Comparison of ENCODE assay signal across 16 cellular contexts in genomic region chr22:27247691-27248434, GRCh38.
DNase-seq lines count a peak whose midpoint lies in the region; ATAC-seq, FAIRE-seq and TF ChIP-seq lines count a peak whose summit lies in the region.
"Had no signal": no experiment of that assay in that cellular context is flagged by ENCODE, and none has a peak within 500 bp of the region (broad histone marks: within the 10 kb centered on the region; RNA-seq: fewer than 3 reads in every experiment).

No MANE protein-coding gene starts in this region.

- peak; percentile 59 for ATAC-seq in gastroesophageal sphincter
- ATAC-seq in pancreas: peak; percentile 13 to 68 (median 44)
- ATAC-seq in activated CD4-positive, alpha-beta T cell treated with anti-CD3 and anti-CD28 coated beads for 36 hours: no peak
- no peak for ATAC-seq in HG03521 (IDR thresholded peaks at IDR 0.05; ENCODE audit: unreplicated experiment)
- ATAC-seq: activated T-cell treated with anti-CD3 and anti-CD28 coated beads, Interleukin-2, amount 50 U/mL, for 4 hours; left colon had no signal

- 34 to 47% methylated on average over 10 to 11 of the region's 11 CpGs for WGBS in gastroesophageal sphincter (ENCODE audit: low coverage in 1 of 2), 2 donors
- 35 to 37% methylated on average over 11 of the region's 11 CpGs for WGBS in pancreas, 2 donors

- POLR2A ChIA-PET in activated CD4-positive, alpha-beta T cell treated with anti-CD3 and anti-CD28 coated beads for 36 hours (lab: Charles Lee): no interaction called here

- H3K27me3 Mint-ChIP-seq in activated CD4-positive, alpha-beta T cell treated with anti-CD3 and anti-CD28 coated beads for 36 hours: no peaks in the 10 kb centered on the region
- H3K27me3 Mint-ChIP-seq: CD4-positive, alpha-beta T cell had no signal

- H3K9ac ChIP-seq in SK-N-MC (ENCODE audit: insufficient read length): peak overlapping the region; percentile 11

- peaks cover 8% of the 10 kb centered on the region for H3K9me3 Mint-ChIP-seq in activated CD4-positive, alpha-beta T cell treated with anti-CD3 and anti-CD28 coated beads for 36 hours (ENCODE audit: low read depth)
- H3K9me3 Mint-ChIP-seq: activated T-cell treated with anti-CD3 and anti-CD28 coated beads, Interleukin-2, amount 50 U/mL, for 4 hours had no signal

- no peaks in the 10 kb centered on the region for H3K27me3 ChIP-seq in gastroesophageal sphincter
- no peaks in the 10 kb centered on the region for H3K27me3 ChIP-seq in pancreas
- H3K27me3 ChIP-seq: cardiac muscle cell had no signal

- CTCF ChIA-PET in activated CD4-positive, alpha-beta T cell treated with anti-CD3 and anti-CD28 coated beads for 36 hours (lab: Charles Lee): no interaction called here

- H3K27ac Mint-ChIP-seq in activated CD4-positive, alpha-beta T cell treated with anti-CD3 and anti-CD28 coated beads for 36 hours: no peak overlapping the region
- H3K27ac Mint-ChIP-seq: CD4-positive, alpha-beta T cell had no signal

- intact Hi-C loops in pancreas (cut with DNase I): no loop called here
- intact Hi-C loops in activated CD4-positive, alpha-beta T cell treated with anti-CD3 and anti-CD28 coated beads for 36 hours (cut with DNase I, micrococcal nuclease): no loop called here

- FAIRE-seq in pancreas (lab: Jason Lieb, UNC): no peak

- H3K4me3 Mint-ChIP-seq in activated CD4-positive, alpha-beta T cell treated with anti-CD3 and anti-CD28 coated beads for 36 hours: no peak overlapping the region
- H3K4me3 Mint-ChIP-seq: activated T-cell treated with anti-CD3 and anti-CD28 coated beads, Interleukin-2, amount 50 U/mL, for 4 hours; CD4-positive, alpha-beta T cell had no signal

- H3K36me3 ChIP-seq in SK-N-MC (ENCODE audit: insufficient read depth, low read length) (no peaks in the 10 kb centered on the region), gastroesophageal sphincter (no peaks in the 10 kb centered on the region), pancreas (no peaks in the 10 kb centered on the region)
- H3K36me3 ChIP-seq: cardiac muscle cell had no signal

- H3K36me3 Mint-ChIP-seq in activated CD4-positive, alpha-beta T cell treated with anti-CD3 and anti-CD28 coated beads for 36 hours (ENCODE audit: low read depth): no peaks in the 10 kb centered on the region

- TF ChIP-seq POLR2A in gastroesophageal sphincter (IDR thresholded peaks at IDR 0.05): no peak

- no peak for TF ChIP-seq EP300 in gastroesophageal sphincter (IDR thresholded peaks at IDR 0.05)

- H3K27ac ChIP-seq in SK-N-MC (peak overlapping the region; percentile 65), gastroesophageal sphincter (peak overlapping the region in 3 of 4 donors; percentile 35 to 59 (median 59)), pancreas (peak overlapping the region; percentile 9 to 51 (median 30))
- H3K27ac ChIP-seq: cardiac muscle cell had no signal

- H3K4me1 ChIP-seq in gastroesophageal sphincter: peaks cover 0 to 17% (median 0%) of the 10 kb centered on the region in 3 donors
- H3K4me1 ChIP-seq in pancreas: peaks cover 6 to 35% (median 7%) of the 10 kb centered on the region in 3 donors

- H3K4me1 Mint-ChIP-seq in activated CD4-positive, alpha-beta T cell treated with anti-CD3 and anti-CD28 coated beads for 36 hours: peaks cover 14% of the 10 kb centered on the region

- DNase-seq in CMK (ENCODE audit: low read depth) (peak; percentile 17), SK-N-MC (ENCODE audit: low read depth, low spot score) (peak; percentile 35), pancreas (peak in 2 of 6 donors; percentile 34 to 55), NCI-H2227 treated with DMSO at 0.1 percent for 48 hours (lab: John Stamatoyannopoulos, UW) (no peak)
- DNase-seq in activated CD4-positive, alpha-beta T cell treated with anti-CD3 and anti-CD28 coated beads for 36 hours: no peak
- DNase-seq in stimulated activated CD4-positive, alpha-beta T cell treated with anti-CD3 and anti-CD28 coated beads, Interleukin-4, amount 100 ng/mL, for 24 hours: no peak
- DNase-seq: activated CD4-positive, alpha-beta T cell treated with anti-CD3 and anti-CD28 coated beads for 1 hour; activated T-cell treated with anti-CD3 and anti-CD28 coated beads, Interleukin-2, amount 50 U/mL, for 4 hours; CD4-positive, alpha-beta T cell; foreskin melanocyte; GDM1; left colon; nucleus accumbens had no signal

- TF ChIP-seq CTCF in gastroesophageal sphincter (IDR thresholded peaks at IDR 0.05) (no peak), pancreas (IDR thresholded peaks at IDR 0.05) (no peak)

- H3K9me3 ChIP-seq in SK-N-MC (ENCODE audit: low read depth, low read length) (no peaks in the 10 kb centered on the region), gastroesophageal sphincter (no peaks in the 10 kb centered on the region), pancreas (no peaks in the 10 kb centered on the region)

- H3K4me3 ChIP-seq in SK-N-MC (peak overlapping the region; percentile 52), gastroesophageal sphincter (no peak overlapping the region), pancreas (peak overlapping the region in 1 of 4 donors; percentile 1)
- H3K4me3 ChIP-seq: cardiac muscle cell had no signal

Comparison
In these comparisons a context has a peak if more than half of its experiments do, and no peak if none do; other contexts are left out.
1. DNase-seq: peak in CMK (single experiment) and SK-N-MC (single experiment); none in activated CD4-positive, alpha-beta T cell treated with anti-CD3 and anti-CD28 coated beads for 36 hours (single experiment), stimulated activated CD4-positive, alpha-beta T cell treated with anti-CD3 and anti-CD28 coated beads, Interleukin-4, amount 100 ng/mL, for 24 hours (single experiment) and NCI-H2227 treated with DMSO at 0.1 percent for 48 hours (single experiment).
2. ATAC-seq: peak in gastroesophageal sphincter (single experiment) and pancreas (4 of 4); none in activated CD4-positive, alpha-beta T cell treated with anti-CD3 and anti-CD28 coated beads for 36 hours (single experiment) and HG03521 (single experiment).
3. Peak in every context shown above with its lines, with median percentiles within 50 percentile points of each other: H3K27ac ChIP-seq.